Comparison of ENCODE assay signal across 14 cellular contexts in genomic region chr6:42073287-42073686, GRCh38.
"Had no signal": no experiment of that assay in that cellular context is flagged by ENCODE, and none has a peak within 500 bp of the region (broad histone marks: within the 10 kb centered on the region; RNA-seq: fewer than 3 reads in every experiment).

No MANE protein-coding gene starts in this region.

- H3K9me3 ChIP-seq: neutrophil, SJSA1, suprapubic skin had no signal

- H3K27ac ChIP-seq: neutrophil, SJSA1, suprapubic skin had no signal

- H3K4me3 Mint-ChIP-seq: mesothelial cell of epicardium, type B pancreatic cell had no signal

- ATAC-seq: esophagus mucosa, left colon had no signal

- H3K27me3 Mint-ChIP-seq: type B pancreatic cell had no signal

- H3K27me3 ChIP-seq: neutrophil, SJSA1, suprapubic skin had no signal

- H3K9me3 Mint-ChIP-seq: mesothelial cell of epicardium, type B pancreatic cell had no signal

- DNase-seq: activated CD4-positive, CD25-positive, alpha-beta regulatory T cell treated with anti-CD3 and anti-CD28 coated beads, Interleukin-2, amount 50 U/mL, for 72 hours; activated CD8-positive, alpha-beta memory T cell treated with anti-CD3 and anti-CD28 coated beads for 24 hours; activated gamma-delta T cell treated with Interleukin-2 at 50 U/mL for 16 hours; left colon; retina; stimulated activated CD4-positive, alpha-beta T cell treated with anti-CD3 and anti-CD28 coated beads, Interleukin-2, amount 100 ng/mL, for 48 hours; stimulated activated naive CD4-positive, alpha-beta T cell had no signal

- H3K4me1 ChIP-seq: SJSA1 had no signal

- H3K4me3 ChIP-seq: lung, SJSA1, suprapubic skin had no signal

- H3K27ac Mint-ChIP-seq: mesothelial cell of epicardium, type B pancreatic cell had no signal
